Comparison of ENCODE assay signal across 26 cellular contexts in the genomic region with DNA sequence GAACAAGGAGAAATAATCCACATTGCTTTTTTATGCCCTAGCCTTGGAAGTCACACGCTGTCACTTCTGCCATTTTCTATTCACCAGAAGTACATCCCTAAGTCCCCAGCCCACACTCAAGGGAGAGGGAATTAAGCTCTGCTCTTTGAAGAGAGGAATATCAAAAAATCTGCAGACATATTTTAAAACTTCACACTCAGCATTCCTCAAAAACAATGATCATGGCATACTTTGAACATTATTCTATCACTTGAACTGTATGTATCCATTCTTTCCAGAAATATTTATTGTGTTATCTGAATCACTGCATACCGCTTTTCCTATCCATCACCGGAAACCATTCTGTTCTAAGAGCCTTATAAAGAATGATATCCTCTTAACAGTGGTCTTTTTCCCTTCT.
"Had no signal": no experiment of that assay in that cellular context is flagged by ENCODE, and none has a peak within 500 bp of the region (broad histone marks: within the 10 kb centered on the region; RNA-seq: fewer than 3 reads in every experiment).

No MANE protein-coding gene starts in this region.

- H3K4me1 ChIP-seq: neural progenitor cell, parathyroid adenoma, psoas muscle, spleen, thyroid gland, upper lobe of left lung had no signal

- H3K79me2 ChIP-seq: parathyroid adenoma had no signal

- ATAC-seq: natural killer cell; psoas muscle; right cardiac atrium; sciatic nerve; stimulated activated memory B cell treated with anti-CD40 and anti-IgM and Interleukin-4, amounts not matched to agents 10 μg/mL and 1 μg/mL and 100 μg/mL, for 72 hours had no signal

- H3K27me3 ChIP-seq: neural progenitor cell, ovary, spleen, stomach, thyroid gland, tibial nerve, upper lobe of left lung, vagina had no signal

- H3K9ac ChIP-seq: neural progenitor cell, parathyroid adenoma had no signal

- H3K4me2 ChIP-seq: neural progenitor cell, smooth muscle cell had no signal

- H2AFZ ChIP-seq: neural progenitor cell, parathyroid adenoma had no signal

- H3K9me3 ChIP-seq: ovary, psoas muscle, spleen, stomach, thoracic aorta, thyroid gland, upper lobe of left lung, vagina had no signal

- H3K27ac ChIP-seq: neural progenitor cell, ovary, parathyroid adenoma, psoas muscle, skin epidermis, spleen, stomach, thoracic aorta, thyroid gland, tibial nerve, upper lobe of left lung, vagina had no signal

- H3K4me3 ChIP-seq: neural progenitor cell, ovary, psoas muscle, skin epidermis, smooth muscle cell, spleen, stomach, thoracic aorta, thyroid gland, tibial nerve, upper lobe of left lung, vagina had no signal

- H3K36me3 ChIP-seq: neural progenitor cell, ovary, thoracic aorta, thyroid gland, upper lobe of left lung, vagina had no signal

- FAIRE-seq: urothelium cell line had no signal

- DNase-seq: natural killer cell; occipital lobe; ovary; posterior cingulate gyrus; psoas muscle; right cardiac atrium; spleen; stimulated activated CD4-positive, alpha-beta T cell treated with anti-CD3 and anti-CD28 coated beads, Interleukin-12 subunit alpha, Interleukin-12 subunit beta, amount 100 ng/mL, for 4 hours; stimulated activated CD4-positive, alpha-beta T cell treated with anti-CD3 and anti-CD28 coated beads, Interleukin-1b, Interleukin-23, amount 100 ng/mL, for 48 hours; stimulated activated CD4-positive, alpha-beta T cell treated with anti-CD3 and anti-CD28 coated beads, Interleukin-4, amount 100 ng/mL, for 1 hour; stimulated activated CD4-positive, alpha-beta T cell treated with anti-CD3 and anti-CD28 coated beads, Interleukin-4, amount 100 ng/mL, for 4 hours; stimulated activated CD8-positive, alpha-beta memory T cell treated with anti-CD3 and anti-CD28 coated beads, Interleukin-4, amount 100 ng/mL, for 48 hours; stimulated activated naive CD4-positive, alpha-beta T cell treated with Interleukin-2 at 50 U/mL for 16 hours; stomach; thyroid gland; upper lobe of left lung had no signal
